ENCODE assay signal across 2 cellular contexts in genomic region chr22:42644422-42645340, GRCh38.
TF ChIP-seq lines count a peak whose summit lies in the region.

No MANE protein-coding gene starts in this region.

TF ChIP-seq in HEK293, 187 proteins besides CTCF, POLR2A, EP300 and RAD21 (continued from another document and continues in another):
- TF ChIP-seq ZBTB49 (tag by site-specific recombination; IDR thresholded peaks at IDR 0.05; ENCODE audit: low read depth), result no peak
- no peak for TF ChIP-seq PRDM4 (tag by site-specific recombination; IDR thresholded peaks at IDR 0.05)
- peak; percentile 41; the same call in 1 of the 2 replicates for TF ChIP-seq ZBTB8A (tag by site-specific recombination; IDR thresholded peaks at IDR 0.05)
- peak; percentile 47; the same call in 1 of the 2 replicates for TF ChIP-seq MZF1 (tag by site-specific recombination; IDR thresholded peaks at IDR 0.05; ENCODE audit: borderline replicate concordance)
- peak; percentile 88 for TF ChIP-seq ZFP3 (tag by site-specific recombination; IDR thresholded peaks at IDR 0.05; ENCODE audit: low read depth)
- TF ChIP-seq ZBTB10 (tag by site-specific recombination; IDR thresholded peaks at IDR 0.05), result no peak
- no peak for TF ChIP-seq ELK4 (IDR thresholded peaks at IDR 0.05; ENCODE audit: borderline replicate concordance, low read depth, low read length)
- no peak for TF ChIP-seq ZNF768 (tag by site-specific recombination; IDR thresholded peaks at IDR 0.05)
- no peak for TF ChIP-seq ZNF626 (tag by site-specific recombination; IDR thresholded peaks at IDR 0.05)
- peak; percentile 98 for TF ChIP-seq ZIC2 (tag by site-specific recombination; IDR thresholded peaks at IDR 0.05)
- TF ChIP-seq ZNF174 (tag by site-specific recombination; IDR thresholded peaks at IDR 0.05), result no peak
- TF ChIP-seq GLIS1 (tag by site-specific recombination; IDR thresholded peaks at IDR 0.05), result peak; percentile 27; the same call in 1 of the 2 replicates

TF ChIP-seq in liver, 16 proteins besides CTCF, POLR2A, EP300 and RAD21 (continued from another document):
- TF ChIP-seq REST (IDR thresholded peaks at IDR 0.05), result no peak
